Comparison of ENCODE assay signal across 17 cellular contexts in the genomic region with DNA sequence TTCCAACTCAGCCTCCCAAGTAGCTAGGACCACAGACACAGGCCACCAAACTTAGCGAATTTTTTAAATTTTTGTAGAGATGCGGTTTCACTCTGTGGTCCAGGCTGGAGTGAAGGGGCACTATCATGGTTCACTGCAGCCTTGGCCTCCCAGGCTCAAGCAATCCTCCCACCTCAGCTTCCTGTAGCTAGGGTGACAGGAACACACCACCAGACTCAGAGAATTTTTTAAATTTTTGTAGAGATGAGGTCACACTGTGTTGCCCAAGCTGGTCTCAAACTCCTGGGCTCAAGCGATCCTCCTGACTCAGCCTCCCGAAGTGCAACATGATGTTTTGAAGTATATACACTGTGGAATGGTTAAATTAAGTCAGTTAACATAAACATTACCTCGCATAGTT.
DNase-seq lines count a peak whose midpoint lies in the region; ATAC-seq, FAIRE-seq and TF ChIP-seq lines count a peak whose summit lies in the region.
"Had no signal": no experiment of that assay in that cellular context is flagged by ENCODE, and none has a peak within 500 bp of the region (broad histone marks: within the 10 kb centered on the region; RNA-seq: fewer than 3 reads in every experiment).

No MANE protein-coding gene starts in this region.

- DNase-seq in HCEC 1CT (peak; percentile 33), RCC 7860 (ENCODE audit: low spot score) (peak; percentile 60), iris pigment epithelial cell (ENCODE audit: low read depth) (peak; percentile 56), urothelium cell line (ENCODE audit: low spot score) (peak; percentile 10), PC-3 (no peak), midbrain (lab: John Stamatoyannopoulos, UW) (no peak), GM23248 (no peak)
- DNase-seq: C1 segment of cervical spinal cord; CD4-positive, alpha-beta memory T cell; DMS153; GOT3; H9 had no signal

- POLR2A ChIA-PET in PC-3 (lab: Charles Lee; ENCODE audit: unreplicated experiment), result no interaction called here

- H3K27ac ChIP-seq in PC-3 (ENCODE audit: low read length) (no peak overlapping the region), GM23248 (no peak overlapping the region)

- in situ Hi-C loops in GM23248 (cut with MboI), result no loop called here

- ATAC-seq in PC-3, result no peak
- ATAC-seq: HepG2 had no signal

- no peaks in the 10 kb centered on the region for H3K79me2 ChIP-seq in PC-3 (ENCODE audit: low read length)
- no peaks in the 10 kb centered on the region for H3K79me2 ChIP-seq in GM23248 (ENCODE audit: insufficient read depth)

- H3K4me1 ChIP-seq in PC-3 (ENCODE audit: insufficient read depth, low read length), result no peaks in the 10 kb centered on the region
- no peaks in the 10 kb centered on the region for H3K4me1 ChIP-seq in GM23248 (ENCODE audit: insufficient read depth)

- CTCF ChIA-PET in PC-3 (lab: Charles Lee), result no interaction called here

- no peaks in the 10 kb centered on the region for H3K9me2 ChIP-seq in PC-3 (replicated peaks; ENCODE audit: low read length)
- H3K9me2 ChIP-seq in GM23248 (ENCODE audit: insufficient read depth), result no peaks in the 10 kb centered on the region

- H3F3A ChIP-seq in PC-3 (ENCODE audit: low read length, unreplicated experiment), result no peaks in the 10 kb centered on the region
- H3F3A ChIP-seq in GM23248 (ENCODE audit: insufficient read depth), result no peaks in the 10 kb centered on the region

- no peaks in the 10 kb centered on the region for H3K9me3 ChIP-seq in PC-3 (ENCODE audit: low read length)
- H3K9me3 ChIP-seq in GM23248 (ENCODE audit: low read depth), result no peaks in the 10 kb centered on the region

- no peak for TF ChIP-seq CTCF in PC-3 (conservative IDR thresholded peaks at IDR 0.05; ENCODE audit: low read depth, low read length)

- BruUV-seq in PC-3 (replicated peaks; lab: Mats Ljungman, UMichigan), result no TSS peak

- intact Hi-C loops in PC-3 (cut with micrococcal nuclease), result no loop called here

- H3K9ac ChIP-seq in PC-3 (ENCODE audit: low read length) (no peak overlapping the region), GM23248 (no peak overlapping the region)

- no peaks in the 10 kb centered on the region for H3K36me3 ChIP-seq in PC-3 (ENCODE audit: low read depth, low read length)
- H3K36me3 ChIP-seq in GM23248 (ENCODE audit: low read depth), result no peaks in the 10 kb centered on the region

- H4K20me1 ChIP-seq in PC-3 (ENCODE audit: low read length) (no peaks in the 10 kb centered on the region), GM23248 (ENCODE audit: insufficient read depth) (no peaks in the 10 kb centered on the region)

- no peak overlapping the region for H3K4me2 ChIP-seq in PC-3 (ENCODE audit: low read length)
- H3K4me2 ChIP-seq in GM23248 (ENCODE audit: unreplicated experiment), result no peak overlapping the region

- H3K4me3 ChIP-seq in PC-3 (ENCODE audit: low read length) (no peak overlapping the region), GM23248 (no peak overlapping the region)

- H2AFZ ChIP-seq in PC-3 (ENCODE audit: low read length), result no peak overlapping the region
- H2AFZ ChIP-seq in GM23248, result no peak overlapping the region

- no peak for FAIRE-seq in RCC 7860 (lab: Jason Lieb, UNC)
- FAIRE-seq in urothelium cell line (lab: Jason Lieb, UNC), result no peak
- FAIRE-seq: A204.1, G401.6, GM12892, HepG2, HTR-8/SVneo had no signal

- no peaks in the 10 kb centered on the region for H3K27me3 ChIP-seq in PC-3 (ENCODE audit: low read length)
- no peaks in the 10 kb centered on the region for H3K27me3 ChIP-seq in GM23248 (replicated peaks; ENCODE audit: insufficient read depth)

- 56 to 58% methylated on average over 5 of the region's 5 CpGs for WGBS in GM23248 (ENCODE audit: low coverage in 1 of 2, low lambda C conversion rate in 2 of 2, missing lambda C conversion rate in 2 of 2), 2 experiments

Comparison
In these comparisons a context has a peak if more than half of its experiments do, and no peak if none do; other contexts are left out.
1. DNase-seq: peak in HCEC 1CT (single experiment), RCC 7860 (single experiment), iris pigment epithelial cell (single experiment) and urothelium cell line (single experiment); none in PC-3 (single experiment), midbrain (single experiment) and GM23248 (single experiment).